ENCODE assay signal across 8 cellular contexts in the genomic region with DNA sequence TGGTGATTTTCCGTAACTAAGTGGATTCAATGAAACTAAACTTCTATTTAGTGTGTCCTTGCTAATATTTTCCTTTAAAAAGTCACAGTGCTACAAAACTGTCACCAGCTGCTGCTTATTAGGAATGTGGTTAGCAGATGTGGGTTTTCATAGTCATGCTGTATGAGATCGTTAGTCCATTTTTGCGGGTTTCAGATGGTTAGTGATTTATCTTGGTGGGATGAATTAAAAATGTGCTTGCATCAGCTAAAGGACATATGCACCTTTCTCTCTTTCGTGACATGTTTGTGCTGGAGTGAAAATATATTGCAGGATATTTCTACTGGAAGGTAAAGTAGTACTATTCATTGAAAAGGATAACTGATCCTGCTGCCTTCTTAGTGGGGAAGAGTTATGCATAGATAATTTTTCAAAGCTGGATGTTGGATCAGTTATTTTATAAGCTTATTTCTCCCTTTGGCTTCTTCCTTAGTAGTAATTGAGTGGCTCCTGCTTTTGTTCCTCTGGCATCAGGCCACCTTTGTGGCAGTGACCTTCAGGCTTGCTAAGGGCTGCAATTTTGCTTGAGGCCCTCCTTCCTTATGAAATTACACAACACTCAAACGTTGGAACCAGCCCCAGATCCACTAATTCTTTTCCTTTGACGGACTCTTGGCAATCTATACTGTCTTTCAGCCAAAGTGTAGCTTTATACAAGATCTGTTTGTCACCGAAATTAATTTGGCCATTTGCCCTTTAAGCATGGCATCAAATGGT. TPM values are rescaled to one million over a fixed set of nuclear protein-coding genes. Genes with fewer than 3 reads are reported as not detected.
A peak's percentile ranks its signal among the peaks of the same experiment; 100 is the strongest.
DNase-seq lines count a peak whose midpoint lies in the region; ATAC-seq and TF ChIP-seq lines count a peak whose summit lies in the region.

No MANE protein-coding gene starts in this region.

- no peak for TF ChIP-seq CTCF in omental fat pad (IDR thresholded peaks at IDR 0.05)

- no peaks in the 10 kb centered on the region for H3K27me3 ChIP-seq in BLaER1 treated with 17β-estradiol and CSF1 and Interleukin-3, amounts not matched to agents 10 nM and 100 nM

- DNase-seq in NCI-H226: peak; percentile 70
- peak; percentile 68 for DNase-seq in epidermal melanocyte (ENCODE audit: insufficient read length, low spot score)
- DNase-seq in omental fat pad (ENCODE audit: low spot score): no peak
- no peak for DNase-seq in islet precursor cell

- no peaks in the 10 kb centered on the region for H3K9me3 ChIP-seq in BLaER1 treated with 17β-estradiol and CSF1 and Interleukin-3, amounts not matched to agents 10 nM and 100 nM (replicated peaks in 1 of 11)

- peaks cover 0 to 31% (median 8%) of the 10 kb centered on the region in 11 experiments; a peak in 7 of 22 replicates for H3K36me3 ChIP-seq in BLaER1 treated with 17β-estradiol and CSF1 and Interleukin-3, amounts not matched to agents 10 nM and 100 nM

- peak overlapping the region; percentile 4 to 51 (median 28); a peak in 17 of 22 replicates for H3K4me2 ChIP-seq in BLaER1 treated with 17β-estradiol and CSF1 and Interleukin-3, amounts not matched to agents 10 nM and 100 nM

- peaks cover 0 to 22% (median 5%) of the 10 kb centered on the region in 11 experiments; a peak in 6 of 22 replicates for H4K20me1 ChIP-seq in BLaER1 treated with 17β-estradiol and CSF1 and Interleukin-3, amounts not matched to agents 10 nM and 100 nM

- no peak overlapping the region for H3K9ac ChIP-seq in BLaER1 treated with 17β-estradiol and CSF1 and Interleukin-3, amounts not matched to agents 10 nM and 100 nM

- ATAC-seq in omental fat pad (ENCODE audit: low FRiP score) (peak; percentile 82), HG03196 (IDR thresholded peaks at IDR 0.05; ENCODE audit: unreplicated experiment) (no peak), GM19452 (IDR thresholded peaks at IDR 0.05; ENCODE audit: unreplicated experiment) (no peak), HG03045 (IDR thresholded peaks at IDR 0.05; ENCODE audit: unreplicated experiment) (no peak)

- H3K4me1 ChIP-seq in BLaER1 treated with 17β-estradiol and CSF1 and Interleukin-3, amounts not matched to agents 10 nM and 100 nM: peaks cover 9 to 39% (median 31%) of the 10 kb centered on the region in 10 experiments; a peak in 19 of 20 replicates

- no peak overlapping the region for H3K27ac ChIP-seq in BLaER1 treated with 17β-estradiol and CSF1 and Interleukin-3, amounts not matched to agents 10 nM and 100 nM

- H3K4me3 ChIP-seq in BLaER1 treated with 17β-estradiol and CSF1 and Interleukin-3, amounts not matched to agents 10 nM and 100 nM: no peak overlapping the region

RNA-seq across cellular contexts. Expression of gene SNTB2, which starts 7.5 kb away (rescaled TPM):
- 10 to 100 TPM; 49.7 to 80.9 (median 59.3) TPM for total RNA-seq in omental fat pad

RNA-seq across cellular contexts. Expression of gene UTP4, which starts 47.0 kb away (rescaled TPM):
- total RNA-seq in omental fat pad: 10 to 100 TPM; 32.9 to 85.7 (median 35.9) TPM

RNA-seq across cellular contexts. Expression of gene CHTF8, which starts 47.0 kb away (rescaled TPM):
- total RNA-seq in omental fat pad: 10 to 100 TPM; 53.7 to 61.3 (median 57.4) TPM

Comparison
In these comparisons a context has a peak if more than half of its experiments do, and no peak if none do; other contexts are left out.
1. DNase-seq: peak in NCI-H226 (single experiment) and epidermal melanocyte (single experiment); none in omental fat pad (single experiment) and islet precursor cell (single experiment).